ENCODE assay signal across 1 cellular context in genomic region chr19:3607398-3608078, GRCh38.
TF ChIP-seq lines count a peak whose summit lies in the region.

No MANE protein-coding gene starts in this region.

TF ChIP-seq in HCT116, 20 proteins besides CTCF, POLR2A, EP300 and RAD21 (continued from another document):
- TF ChIP-seq ZBTB33 (IDR thresholded peaks at IDR 0.05; ENCODE audit: extremely low read depth, insufficient replicate concordance, low read length) (no peak), EZH2phosphoT487 (IDR thresholded peaks at IDR 0.05; ENCODE audit: borderline replicate concordance) (no peak), SIN3A (IDR thresholded peaks at IDR 0.05; ENCODE audit: low read depth) (no peak), ZFX (IDR thresholded peaks at IDR 0.05) (no peak), EGR1 (IDR thresholded peaks at IDR 0.05; ENCODE audit: low read depth) (no peak), SP1 (IDR thresholded peaks at IDR 0.05; ENCODE audit: low read depth) (no peak)
